ENCODE assay signal across 14 cellular contexts in genomic region chr16:87295661-87296531, GRCh38. TPM values are rescaled to one million over a fixed set of nuclear protein-coding genes. Genes with fewer than 3 reads are reported as not detected.
DNase-seq lines count a peak whose midpoint lies in the region; ATAC-seq, FAIRE-seq and TF ChIP-seq lines count a peak whose summit lies in the region.
"Had no signal": no experiment of that assay in that cellular context is flagged by ENCODE, and none has a peak within 500 bp of the region (broad histone marks: within the 10 kb centered on the region; RNA-seq: fewer than 3 reads in every experiment).

No MANE protein-coding gene starts in this region.

- DNase-seq in OCI-LY7 (ENCODE audit: low spot score): no peak
- DNase-seq in left kidney (ENCODE audit: low read depth, low spot score): peak; percentile 33
- peak; percentile 53 for DNase-seq in osteoblast (ENCODE audit: insufficient read length, low spot score, missing footprints)
- no peak for DNase-seq in NCI-H1105 treated with DMSO at 0.1 percent for 48 hours (lab: John Stamatoyannopoulos, UW)
- no peak for DNase-seq in SIG-M5 (lab: John Stamatoyannopoulos, UW)
- no peak for DNase-seq in HTR-8/SVneo (ENCODE audit: insufficient read length, low spot score)
- DNase-seq: CD4-positive, alpha-beta T cell; HCEC 1CT; NCI-H1436; NCI-H2171 had no signal

- H2AFZ ChIP-seq in OCI-LY7 (ENCODE audit: low read length): no peak overlapping the region
- no peak overlapping the region for H2AFZ ChIP-seq in osteoblast (ENCODE audit: low read length)

- CTCF ChIA-PET in OCI-LY7 (lab: Charles Lee; ENCODE audit: unreplicated experiment): no interaction called here

- no peak overlapping the region for H3K4me3 ChIP-seq in BLaER1 treated with 17β-estradiol and CSF1 and Interleukin-3, amounts not matched to agents 10 nM and 100 nM
- H3K4me3 ChIP-seq in OCI-LY7 (ENCODE audit: low read depth, low read length, poor library complexity, severe bottlenecking): no peak overlapping the region
- no peak overlapping the region for H3K4me3 ChIP-seq in osteoblast (ENCODE audit: insufficient read depth, low read length)
- H3K4me3 ChIP-seq: SJSA1 had no signal

- H3K4me2 ChIP-seq in BLaER1 treated with 17β-estradiol and CSF1 and Interleukin-3, amounts not matched to agents 10 nM and 100 nM: peak overlapping the region in 8 of 11 experiments; percentile 29 to 64 (median 52); a peak in 17 of 22 replicates
- H3K4me2 ChIP-seq in OCI-LY7 (ENCODE audit: low read length): peak overlapping the region; percentile 23
- H3K4me2 ChIP-seq in osteoblast (ENCODE audit: insufficient read depth, low read length): no peak overlapping the region
- H3K4me2 ChIP-seq: KMS-11 had no signal

- no peak for FAIRE-seq in HTR-8/SVneo (lab: Jason Lieb, UNC)

- peaks cover 0 to 15% (median 12%) of the 10 kb centered on the region in 11 experiments; a peak in 19 of 22 replicates for H3K9me3 ChIP-seq in BLaER1 treated with 17β-estradiol and CSF1 and Interleukin-3, amounts not matched to agents 10 nM and 100 nM (replicated peaks in 1 of 11)
- peaks cover 8% of the 10 kb centered on the region; the same call in 1 of the 2 replicates for H3K9me3 ChIP-seq in OCI-LY7 (ENCODE audit: low read length)
- H3K9me3 ChIP-seq in osteoblast (ENCODE audit: low read depth, low read length): peaks cover 4% of the 10 kb centered on the region

- no TSS peak for BruUV-seq in OCI-LY7 (replicated peaks; lab: Mats Ljungman, UMichigan)

- H3K9me2 ChIP-seq in OCI-LY7 (ENCODE audit: insufficient read depth, low read length): no peaks in the 10 kb centered on the region

- H3K27ac ChIP-seq in BLaER1 treated with 17β-estradiol and CSF1 and Interleukin-3, amounts not matched to agents 10 nM and 100 nM: peak overlapping the region in 6 of 11 experiments; percentile 38 to 60 (median 54); a peak in 9 of 22 replicates
- H3K27ac ChIP-seq in OCI-LY7 (ENCODE audit: low read depth, low read length, poor library complexity, severe bottlenecking) (peak overlapping the region; percentile 33), osteoblast (ENCODE audit: low read depth, low read length) (no peak overlapping the region)
- H3K27ac ChIP-seq: KMS-11, SJSA1 had no signal

- POLR2A ChIA-PET in OCI-LY7 (lab: Charles Lee): no interaction called here

- H3K36me3 ChIP-seq in BLaER1 treated with 17β-estradiol and CSF1 and Interleukin-3, amounts not matched to agents 10 nM and 100 nM: peaks cover 0 to 6% (median 0%) of the 10 kb centered on the region in 11 experiments; a peak in 1 of 22 replicates
- H3K36me3 ChIP-seq in OCI-LY7 (ENCODE audit: insufficient read depth, low read length) (peaks cover 12% of the 10 kb centered on the region), osteoblast (ENCODE audit: insufficient read depth, low read length) (no peaks in the 10 kb centered on the region)

- peaks cover 0 to 42% (median 28%) of the 10 kb centered on the region in 10 experiments; a peak in 17 of 20 replicates for H3K4me1 ChIP-seq in BLaER1 treated with 17β-estradiol and CSF1 and Interleukin-3, amounts not matched to agents 10 nM and 100 nM
- H3K4me1 ChIP-seq in OCI-LY7 (ENCODE audit: insufficient read depth, low read length, poor library complexity, severe bottlenecking) (peaks cover 23% of the 10 kb centered on the region), osteoblast (ENCODE audit: insufficient read depth, low read length) (no peaks in the 10 kb centered on the region)

- H3K79me2 ChIP-seq in OCI-LY7 (ENCODE audit: insufficient read depth, low read depth, low read length) (no peaks in the 10 kb centered on the region), osteoblast (ENCODE audit: insufficient read depth, low read length) (no peaks in the 10 kb centered on the region)

- TF ChIP-seq POLR2A in GM18505 (IDR thresholded peaks at IDR 0.05; ENCODE audit: borderline replicate concordance, extremely low read depth, insufficient read depth, insufficient read length): no peak

- H3K27me3 ChIP-seq in BLaER1 treated with 17β-estradiol and CSF1 and Interleukin-3, amounts not matched to agents 10 nM and 100 nM: no peaks in the 10 kb centered on the region
- no peaks in the 10 kb centered on the region for H3K27me3 ChIP-seq in osteoblast (ENCODE audit: insufficient read depth, low read length)
- H3K27me3 ChIP-seq: SJSA1 had no signal

- H4K20me1 ChIP-seq in BLaER1 treated with 17β-estradiol and CSF1 and Interleukin-3, amounts not matched to agents 10 nM and 100 nM: peaks cover 0 to 12% (median 0%) of the 10 kb centered on the region in 11 experiments; a peak in 2 of 22 replicates
- H4K20me1 ChIP-seq in OCI-LY7 (ENCODE audit: insufficient read depth, low read length) (no peaks in the 10 kb centered on the region), osteoblast (ENCODE audit: insufficient read depth, low read length) (no peaks in the 10 kb centered on the region)

- no peak for ATAC-seq in GM18505 (IDR thresholded peaks at IDR 0.05; ENCODE audit: unreplicated experiment)

- intact Hi-C loops in OCI-LY7 (cut with micrococcal nuclease; ENCODE audit: unreplicated experiment): loop anchor here (5.0 kb wide), 1 partner anchor 734 kb away; no protein-coding TSS in a partner anchor

- TF ChIP-seq CTCF in OCI-LY7 (conservative IDR thresholded peaks at IDR 0.05; ENCODE audit: low read length): no peak
- TF ChIP-seq CTCF in osteoblast (IDR thresholded peaks at IDR 0.05; ENCODE audit: extremely low read depth, low read depth, low read length): no peak

- peak overlapping the region in 1 of 11 experiments; percentile 54; a peak in 1 of 22 replicates for H3K9ac ChIP-seq in BLaER1 treated with 17β-estradiol and CSF1 and Interleukin-3, amounts not matched to agents 10 nM and 100 nM
- H3K9ac ChIP-seq: KMS-11 had no signal

RNA-seq across cellular contexts. Expression of gene C16orf95, which starts 21.3 kb away (rescaled TPM):
- total RNA-seq in OCI-LY7 (2014; rRNA removed; shearing (Covaris generic)): 4.2 and 8.5 TPM in 2 replicates
- 22.1 and 25.0 TPM in 2 replicates for total RNA-seq in OCI-LY7 (2022)
- 4.0 and 4.4 TPM in 2 replicates for total RNA-seq in osteoblast

Comparison
In these comparisons a context has a peak if more than half of its experiments do, and no peak if none do; other contexts are left out.
1. DNase-seq: peak in left kidney (single experiment) and osteoblast (single experiment); none in OCI-LY7 (single experiment), NCI-H1105 treated with DMSO at 0.1 percent for 48 hours (single experiment), SIG-M5 (single experiment) and HTR-8/SVneo (single experiment).